Comparison of ENCODE assay signal across 32 cellular contexts in the genomic region with DNA sequence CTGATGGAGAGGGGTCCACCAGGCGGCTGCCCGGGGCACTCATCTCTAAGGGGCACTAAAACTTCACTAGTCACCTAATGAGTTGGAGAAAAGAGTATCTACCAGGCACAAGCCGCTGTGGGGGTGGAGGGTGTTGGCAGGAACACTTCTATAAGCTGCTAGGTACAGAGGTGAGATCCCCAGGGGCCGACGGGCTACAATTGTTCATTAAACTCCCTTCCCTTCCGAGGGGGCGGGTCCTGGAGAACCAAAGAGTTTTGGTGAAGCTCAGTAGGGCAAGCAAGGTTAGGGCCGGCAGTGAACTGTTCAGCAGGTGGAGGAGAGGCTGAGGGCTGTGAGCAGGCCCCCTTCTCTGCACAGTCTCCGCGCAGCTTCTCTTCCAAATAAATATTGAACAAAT.
"Had no signal": no experiment of that assay in that cellular context is flagged by ENCODE, and none has a peak within 500 bp of the region (broad histone marks: within the 10 kb centered on the region; RNA-seq: fewer than 3 reads in every experiment).

No MANE protein-coding gene starts in this region.

- H3K9me3 ChIP-seq: adrenal gland, body of pancreas, esophagus muscularis mucosa, gastrocnemius medialis, heart left ventricle had no signal

- DNase-seq: activated B cell treated with CpG ODN at 0.5 μM for 24 hours; activated CD4-positive, alpha-beta T cell treated with anti-CD3 and anti-CD28 coated beads for 48 hours; activated CD4-positive, alpha-beta T cell treated with anti-CD3 and anti-CD28 coated beads, Interleukin-2, amount 50 U/mL, for 1 hour; activated CD4-positive, alpha-beta T cell treated with anti-CD3 and anti-CD28 coated beads, Interleukin-2, amount 50 U/mL, for 48 hours; activated CD8-positive, alpha-beta memory T cell treated with anti-CD3 and anti-CD28 coated beads for 24 hours; activated CD8-positive, alpha-beta T cell treated with anti-CD3 and anti-CD28 coated beads for 36 hours; activated effector memory CD4-positive, alpha-beta T cell treated with anti-CD3 and anti-CD28 coated beads, Interleukin-2, amount 50 U/mL, for 16 hours; activated naive CD4-positive, alpha-beta T cell treated with anti-CD3 and anti-CD28 coated beads for 36 hours; activated naive CD8-positive, alpha-beta T cell treated with anti-CD3 and anti-CD28 coated beads for 36 hours; activated naive CD8-positive, alpha-beta T cell treated with anti-CD3 and anti-CD28 coated beads, Interleukin-2, amount 50 U/mL, for 24 hours; activated T-cell treated with anti-CD3 and anti-CD28 coated beads, Interleukin-2, amount 50 U/mL, for 4 hours; adrenal gland; amygdala; aorta; body of pancreas; caudate nucleus; cortex of kidney; dermis blood vessel endothelial cell; effector CD4-positive, alpha-beta T cell; effector memory CD8-positive, alpha-beta T cell; erythroblast; foreskin keratinocyte; gastrocnemius medialis; glutamatergic neuron; T-helper 17 cell; T1000; WERI-Rb-1 had no signal

- H3K4me1 Mint-ChIP-seq: activated B cell treated with CpG ODN at 0.5 μM for 24 hours; activated naive CD8-positive, alpha-beta T cell treated with anti-CD3 and anti-CD28 coated beads, Interleukin-2, amount 50 U/mL, for 24 hours had no signal

- H3K4me3 ChIP-seq: adrenal gland, body of pancreas, esophagus muscularis mucosa, gastrocnemius medialis, heart left ventricle had no signal

- H3K4me3 Mint-ChIP-seq: activated B cell treated with CpG ODN at 0.5 μM for 24 hours; activated CD8-positive, alpha-beta T cell treated with anti-CD3 and anti-CD28 coated beads for 36 hours; activated naive CD4-positive, alpha-beta T cell treated with anti-CD3 and anti-CD28 coated beads for 36 hours; activated naive CD4-positive, alpha-beta T cell treated with anti-CD3 and anti-CD28 coated beads, Interleukin-2, amount 50 U/mL, for 24 hours; activated naive CD8-positive, alpha-beta T cell treated with anti-CD3 and anti-CD28 coated beads for 36 hours; activated naive CD8-positive, alpha-beta T cell treated with anti-CD3 and anti-CD28 coated beads, Interleukin-2, amount 50 U/mL, for 24 hours; activated T-cell treated with anti-CD3 and anti-CD28 coated beads, Interleukin-2, amount 50 U/mL, for 4 hours; activated T-helper 17 cell treated with anti-CD3 and anti-CD28 coated beads, Interleukin-2, amount 50 U/mL, for 72 hours; effector memory CD8-positive, alpha-beta T cell; T-helper 17 cell; T-helper 2 cell treated with Interferon-gamma antibody and Interleukin-4, amounts not matched to agents 5 μg/mL and 100 μg/mL, for 36 hours had no signal

- H3K36me3 Mint-ChIP-seq: activated naive CD8-positive, alpha-beta T cell treated with anti-CD3 and anti-CD28 coated beads for 36 hours had no signal

- H3K27me3 ChIP-seq: body of pancreas had no signal

- H3K27ac Mint-ChIP-seq: activated B cell treated with CpG ODN at 0.5 μM for 24 hours; activated CD8-positive, alpha-beta T cell treated with anti-CD3 and anti-CD28 coated beads for 36 hours; activated naive CD4-positive, alpha-beta T cell treated with anti-CD3 and anti-CD28 coated beads for 36 hours; activated naive CD4-positive, alpha-beta T cell treated with anti-CD3 and anti-CD28 coated beads, Interleukin-2, amount 50 U/mL, for 24 hours; activated naive CD8-positive, alpha-beta T cell treated with anti-CD3 and anti-CD28 coated beads for 36 hours; activated naive CD8-positive, alpha-beta T cell treated with anti-CD3 and anti-CD28 coated beads, Interleukin-2, amount 50 U/mL, for 24 hours; activated T-helper 17 cell treated with anti-CD3 and anti-CD28 coated beads, Interleukin-2, amount 50 U/mL, for 72 hours; effector memory CD8-positive, alpha-beta T cell; T-helper 17 cell; T-helper 2 cell treated with Interferon-gamma antibody and Interleukin-4, amounts not matched to agents 5 μg/mL and 100 μg/mL, for 36 hours had no signal

- H3K27ac ChIP-seq: adrenal gland, body of pancreas, esophagus muscularis mucosa, foreskin keratinocyte, gastrocnemius medialis, heart left ventricle, WERI-Rb-1 had no signal

- H3K9me3 Mint-ChIP-seq: activated B cell treated with CpG ODN at 0.5 μM for 24 hours; activated CD8-positive, alpha-beta T cell treated with anti-CD3 and anti-CD28 coated beads for 36 hours; activated naive CD4-positive, alpha-beta T cell treated with anti-CD3 and anti-CD28 coated beads for 36 hours; activated naive CD4-positive, alpha-beta T cell treated with anti-CD3 and anti-CD28 coated beads, Interleukin-2, amount 50 U/mL, for 24 hours; activated naive CD8-positive, alpha-beta T cell treated with anti-CD3 and anti-CD28 coated beads for 36 hours; activated naive CD8-positive, alpha-beta T cell treated with anti-CD3 and anti-CD28 coated beads, Interleukin-2, amount 50 U/mL, for 24 hours; activated T-cell treated with anti-CD3 and anti-CD28 coated beads, Interleukin-2, amount 50 U/mL, for 4 hours; activated T-helper 17 cell treated with anti-CD3 and anti-CD28 coated beads, Interleukin-2, amount 50 U/mL, for 72 hours; effector memory CD8-positive, alpha-beta T cell; T-helper 2 cell treated with Interferon-gamma antibody and Interleukin-4, amounts not matched to agents 5 μg/mL and 100 μg/mL, for 36 hours had no signal

- H3K4me1 ChIP-seq: adrenal gland, body of pancreas, foreskin keratinocyte had no signal

- H3K36me3 ChIP-seq: adrenal gland, esophagus muscularis mucosa, gastrocnemius medialis, heart left ventricle, WERI-Rb-1 had no signal
